Comparison of ENCODE assay signal across 10 cellular contexts in the genomic region with DNA sequence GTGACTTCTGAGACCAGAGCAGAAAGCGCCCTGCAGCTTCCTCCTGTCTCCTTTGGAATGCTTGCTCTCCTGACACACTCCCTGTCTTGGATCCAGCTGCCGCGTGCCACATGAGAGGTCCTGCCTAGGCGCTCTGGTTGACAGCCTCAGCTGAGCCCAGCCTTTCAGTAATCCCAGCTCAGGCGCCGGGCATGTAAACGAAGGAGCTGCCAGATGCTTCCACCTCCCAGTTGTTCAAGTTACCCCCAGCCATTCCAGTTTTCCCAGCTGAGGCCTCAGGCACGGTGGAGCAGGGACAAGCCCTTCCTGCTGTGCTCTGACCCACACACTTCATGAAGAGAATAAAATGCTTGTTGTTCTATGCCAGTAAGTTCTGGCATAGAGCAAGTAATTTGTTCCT. TPM values are rescaled to one million over a fixed set of nuclear protein-coding genes. Genes with fewer than 3 reads are reported as not detected.
A peak's percentile ranks its signal among the peaks of the same experiment; 100 is the strongest.
DNase-seq lines count a peak whose midpoint lies in the region; ATAC-seq lines count a peak whose summit lies in the region.
"Had no signal": no experiment of that assay in that cellular context is flagged by ENCODE, and none has a peak within 500 bp of the region (broad histone marks: within the 10 kb centered on the region; RNA-seq: fewer than 3 reads in every experiment).

No MANE protein-coding gene starts in this region.

- intact Hi-C loops in posterior vena cava (cut with DNase I) = no loop called here

- no peak for ATAC-seq in HG02870 (IDR thresholded peaks at IDR 0.05; ENCODE audit: unreplicated experiment)
- ATAC-seq in GM18870 (IDR thresholded peaks at IDR 0.05; ENCODE audit: unreplicated experiment) = no peak

- DNase-seq in ELF-1 (ENCODE audit: low read depth, low spot score) (peak; percentile 95), RPMI7951 (ENCODE audit: low read depth) (peak; percentile 42), foreskin melanocyte (peak; percentile 75), posterior vena cava (ENCODE audit: low spot score) (peak; percentile 82), NCI-H446 treated with DMSO at 0.1 percent for 48 hours (lab: John Stamatoyannopoulos, UW) (no peak), GM19240 (ENCODE audit: insufficient read length, low spot score) (no peak)
- DNase-seq: activated CD8-positive, alpha-beta memory T cell treated with anti-CD3 and anti-CD28 coated beads, Interleukin-2, amount 50 U/mL, for 48 hours had no signal

RNA-seq across cellular contexts. Expression of gene CD34, which starts 14.3 kb away (rescaled TPM):
- 0.29 and 0.96 TPM in 2 replicates for total RNA-seq in RPMI7951 (2014; rRNA removed; shearing (Covaris generic))
- 100 to 1,000 TPM in 1 of 2 donors, 10 to 100 TPM in 1; 58.1 to 154 TPM for total RNA-seq in posterior vena cava
- total RNA-seq: epithelial cell of proximal tubule had no signal

Comparison
In these comparisons a context has a peak if more than half of its experiments do, and no peak if none do; other contexts are left out.
1. DNase-seq: peak in ELF-1 (single experiment), RPMI7951 (single experiment), foreskin melanocyte (single experiment) and posterior vena cava (single experiment); none in NCI-H446 treated with DMSO at 0.1 percent for 48 hours (single experiment) and GM19240 (single experiment).
2. RNA of gene CD34, which starts 14.3 kb away (total RNA-seq): 58.1 to 154 TPM in posterior vena cava; 0.29 to 0.96 TPM in RPMI7951; every median in the first group is over 10 times any median in the second.